In the genomic region with DNA sequence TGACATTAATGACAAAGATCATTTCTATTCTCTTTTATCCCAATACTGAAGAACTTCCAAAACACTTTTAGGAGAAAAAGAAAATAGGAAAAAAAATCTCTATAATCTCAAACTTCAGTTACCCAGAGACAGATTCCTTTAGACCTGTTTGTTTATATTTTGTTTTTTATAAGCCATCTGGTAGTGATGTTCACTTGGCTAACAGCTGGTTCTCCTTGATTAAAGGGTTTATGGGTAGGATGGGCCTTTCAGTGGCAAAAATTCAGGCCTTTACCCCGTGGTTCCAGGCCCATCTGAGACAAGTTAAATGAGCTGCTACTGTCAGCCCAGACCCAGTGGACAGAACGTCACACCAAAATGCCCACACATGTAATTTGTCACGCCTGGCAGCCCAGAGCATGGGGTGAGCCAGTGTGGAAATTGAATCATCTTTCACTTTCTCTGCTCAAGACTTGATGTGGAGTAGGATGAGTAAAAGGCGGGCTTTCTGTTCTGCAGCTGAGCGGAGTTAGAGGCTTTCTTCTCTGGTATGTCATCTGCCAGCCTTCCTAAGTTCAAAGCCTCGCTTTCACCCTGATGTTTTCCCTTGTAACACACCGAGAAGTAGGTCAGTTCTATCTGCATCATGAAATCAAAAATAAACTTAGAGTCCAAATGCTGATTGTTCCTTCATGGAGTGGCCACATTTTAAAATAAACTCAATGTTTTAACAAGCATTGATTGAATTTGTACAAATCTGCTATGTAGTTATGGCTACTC, we compare ENCODE assay signal across 1 cellular context.
TF ChIP-seq lines count a peak whose summit lies in the region.

No MANE protein-coding gene starts in this region.

TF ChIP-seq in GM12878, 131 proteins besides CTCF, POLR2A, EP300 and RAD21 (continued from another document and continues in another):
- TF ChIP-seq, protein P1, sequence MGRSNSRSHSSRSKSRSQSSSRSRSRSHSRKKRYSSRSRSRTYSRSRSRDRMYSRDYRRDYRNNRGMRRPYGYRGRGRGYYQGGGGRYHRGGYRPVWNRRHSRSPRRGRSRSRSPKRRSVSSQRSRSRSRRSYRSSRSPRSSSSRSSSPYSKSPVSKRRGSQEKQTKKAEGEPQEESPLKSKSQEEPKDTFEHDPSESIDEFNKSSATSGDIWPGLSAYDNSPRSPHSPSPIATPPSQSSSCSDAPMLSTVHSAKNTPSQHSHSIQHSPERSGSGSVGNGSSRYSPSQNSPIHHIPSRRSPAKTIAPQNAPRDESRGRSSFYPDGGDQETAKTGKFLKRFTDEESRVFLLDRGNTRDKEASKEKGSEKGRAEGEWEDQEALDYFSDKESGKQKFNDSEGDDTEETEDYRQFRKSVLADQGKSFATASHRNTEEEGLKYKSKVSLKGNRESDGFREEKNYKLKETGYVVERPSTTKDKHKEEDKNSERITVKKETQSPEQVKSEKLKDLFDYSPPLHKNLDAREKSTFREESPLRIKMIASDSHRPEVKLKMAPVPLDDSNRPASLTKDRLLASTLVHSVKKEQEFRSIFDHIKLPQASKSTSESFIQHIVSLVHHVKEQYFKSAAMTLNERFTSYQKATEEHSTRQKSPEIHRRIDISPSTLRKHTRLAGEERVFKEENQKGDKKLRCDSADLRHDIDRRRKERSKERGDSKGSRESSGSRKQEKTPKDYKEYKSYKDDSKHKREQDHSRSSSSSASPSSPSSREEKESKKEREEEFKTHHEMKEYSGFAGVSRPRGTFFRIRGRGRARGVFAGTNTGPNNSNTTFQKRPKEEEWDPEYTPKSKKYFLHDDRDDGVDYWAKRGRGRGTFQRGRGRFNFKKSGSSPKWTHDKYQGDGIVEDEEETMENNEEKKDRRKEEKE (IDR thresholded peaks at IDR 0.05) = no peak
- peak; percentile 61; the same call in 1 of the 2 replicates for TF ChIP-seq SMARCA5 (IDR thresholded peaks at IDR 0.05)
- TF ChIP-seq, protein P2, sequence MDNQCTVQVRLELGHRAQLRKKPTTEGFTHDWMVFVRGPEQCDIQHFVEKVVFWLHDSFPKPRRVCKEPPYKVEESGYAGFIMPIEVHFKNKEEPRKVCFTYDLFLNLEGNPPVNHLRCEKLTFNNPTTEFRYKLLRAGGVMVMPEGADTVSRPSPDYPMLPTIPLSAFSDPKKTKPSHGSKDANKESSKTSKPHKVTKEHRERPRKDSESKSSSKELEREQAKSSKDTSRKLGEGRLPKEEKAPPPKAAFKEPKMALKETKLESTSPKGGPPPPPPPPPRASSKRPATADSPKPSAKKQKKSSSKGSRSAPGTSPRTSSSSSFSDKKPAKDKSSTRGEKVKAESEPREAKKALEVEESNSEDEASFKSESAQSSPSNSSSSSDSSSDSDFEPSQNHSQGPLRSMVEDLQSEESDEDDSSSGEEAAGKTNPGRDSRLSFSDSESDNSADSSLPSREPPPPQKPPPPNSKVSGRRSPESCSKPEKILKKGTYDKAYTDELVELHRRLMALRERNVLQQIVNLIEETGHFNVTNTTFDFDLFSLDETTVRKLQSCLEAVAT (IDR thresholded peaks at IDR 0.05) = peak; percentile 54; the same call in 1 of the 2 replicates
- TF ChIP-seq NFIC (IDR thresholded peaks at IDR 0.05; ENCODE audit: low read depth, low read length) = peak; percentile 73
- peak; percentile 67; the same call in 1 of the 3 replicates for TF ChIP-seq POU2F2 (IDR thresholded peaks at IDR 0.05; ENCODE audit: borderline replicate concordance, low read depth, low read length)
- TF ChIP-seq ZBED1 (IDR thresholded peaks at IDR 0.05; ENCODE audit: borderline replicate concordance) = peak; percentile 66; the same call in 1 of the 2 replicates
- TF ChIP-seq, protein P3, sequence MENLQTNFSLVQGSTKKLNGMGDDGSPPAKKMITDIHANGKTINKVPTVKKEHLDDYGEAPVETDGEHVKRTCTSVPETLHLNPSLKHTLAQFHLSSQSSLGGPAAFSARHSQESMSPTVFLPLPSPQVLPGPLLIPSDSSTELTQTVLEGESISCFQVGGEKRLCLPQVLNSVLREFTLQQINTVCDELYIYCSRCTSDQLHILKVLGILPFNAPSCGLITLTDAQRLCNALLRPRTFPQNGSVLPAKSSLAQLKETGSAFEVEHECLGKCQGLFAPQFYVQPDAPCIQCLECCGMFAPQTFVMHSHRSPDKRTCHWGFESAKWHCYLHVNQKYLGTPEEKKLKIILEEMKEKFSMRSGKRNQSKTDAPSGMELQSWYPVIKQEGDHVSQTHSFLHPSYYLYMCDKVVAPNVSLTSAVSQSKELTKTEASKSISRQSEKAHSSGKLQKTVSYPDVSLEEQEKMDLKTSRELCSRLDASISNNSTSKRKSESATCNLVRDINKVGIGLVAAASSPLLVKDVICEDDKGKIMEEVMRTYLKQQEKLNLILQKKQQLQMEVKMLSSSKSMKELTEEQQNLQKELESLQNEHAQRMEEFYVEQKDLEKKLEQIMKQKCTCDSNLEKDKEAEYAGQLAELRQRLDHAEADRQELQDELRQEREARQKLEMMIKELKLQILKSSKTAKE (IDR thresholded peaks at IDR 0.05; ENCODE audit: low read depth, poor library complexity, severe bottlenecking) = peak; percentile 77
- TF ChIP-seq, protein P4, sequence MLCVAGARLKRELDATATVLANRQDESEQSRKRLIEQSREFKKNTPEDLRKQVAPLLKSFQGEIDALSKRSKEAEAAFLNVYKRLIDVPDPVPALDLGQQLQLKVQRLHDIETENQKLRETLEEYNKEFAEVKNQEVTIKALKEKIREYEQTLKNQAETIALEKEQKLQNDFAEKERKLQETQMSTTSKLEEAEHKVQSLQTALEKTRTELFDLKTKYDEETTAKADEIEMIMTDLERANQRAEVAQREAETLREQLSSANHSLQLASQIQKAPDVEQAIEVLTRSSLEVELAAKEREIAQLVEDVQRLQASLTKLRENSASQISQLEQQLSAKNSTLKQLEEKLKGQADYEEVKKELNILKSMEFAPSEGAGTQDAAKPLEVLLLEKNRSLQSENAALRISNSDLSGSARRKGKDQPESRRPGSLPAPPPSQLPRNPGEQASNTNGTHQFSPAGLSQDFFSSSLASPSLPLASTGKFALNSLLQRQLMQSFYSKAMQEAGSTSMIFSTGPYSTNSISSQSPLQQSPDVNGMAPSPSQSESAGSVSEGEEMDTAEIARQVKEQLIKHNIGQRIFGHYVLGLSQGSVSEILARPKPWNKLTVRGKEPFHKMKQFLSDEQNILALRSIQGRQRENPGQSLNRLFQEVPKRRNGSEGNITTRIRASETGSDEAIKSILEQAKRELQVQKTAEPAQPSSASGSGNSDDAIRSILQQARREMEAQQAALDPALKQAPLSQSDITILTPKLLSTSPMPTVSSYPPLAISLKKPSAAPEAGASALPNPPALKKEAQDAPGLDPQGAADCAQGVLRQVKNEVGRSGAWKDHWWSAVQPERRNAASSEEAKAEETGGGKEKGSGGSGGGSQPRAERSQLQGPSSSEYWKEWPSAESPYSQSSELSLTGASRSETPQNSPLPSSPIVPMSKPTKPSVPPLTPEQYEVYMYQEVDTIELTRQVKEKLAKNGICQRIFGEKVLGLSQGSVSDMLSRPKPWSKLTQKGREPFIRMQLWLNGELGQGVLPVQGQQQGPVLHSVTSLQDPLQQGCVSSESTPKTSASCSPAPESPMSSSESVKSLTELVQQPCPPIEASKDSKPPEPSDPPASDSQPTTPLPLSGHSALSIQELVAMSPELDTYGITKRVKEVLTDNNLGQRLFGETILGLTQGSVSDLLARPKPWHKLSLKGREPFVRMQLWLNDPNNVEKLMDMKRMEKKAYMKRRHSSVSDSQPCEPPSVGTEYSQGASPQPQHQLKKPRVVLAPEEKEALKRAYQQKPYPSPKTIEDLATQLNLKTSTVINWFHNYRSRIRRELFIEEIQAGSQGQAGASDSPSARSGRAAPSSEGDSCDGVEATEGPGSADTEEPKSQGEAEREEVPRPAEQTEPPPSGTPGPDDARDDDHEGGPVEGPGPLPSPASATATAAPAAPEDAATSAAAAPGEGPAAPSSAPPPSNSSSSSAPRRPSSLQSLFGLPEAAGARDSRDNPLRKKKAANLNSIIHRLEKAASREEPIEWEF (IDR thresholded peaks at IDR 0.05; ENCODE audit: insufficient replicate concordance, low read depth, low read length) = peak; percentile 34
- TF ChIP-seq, protein P5, sequence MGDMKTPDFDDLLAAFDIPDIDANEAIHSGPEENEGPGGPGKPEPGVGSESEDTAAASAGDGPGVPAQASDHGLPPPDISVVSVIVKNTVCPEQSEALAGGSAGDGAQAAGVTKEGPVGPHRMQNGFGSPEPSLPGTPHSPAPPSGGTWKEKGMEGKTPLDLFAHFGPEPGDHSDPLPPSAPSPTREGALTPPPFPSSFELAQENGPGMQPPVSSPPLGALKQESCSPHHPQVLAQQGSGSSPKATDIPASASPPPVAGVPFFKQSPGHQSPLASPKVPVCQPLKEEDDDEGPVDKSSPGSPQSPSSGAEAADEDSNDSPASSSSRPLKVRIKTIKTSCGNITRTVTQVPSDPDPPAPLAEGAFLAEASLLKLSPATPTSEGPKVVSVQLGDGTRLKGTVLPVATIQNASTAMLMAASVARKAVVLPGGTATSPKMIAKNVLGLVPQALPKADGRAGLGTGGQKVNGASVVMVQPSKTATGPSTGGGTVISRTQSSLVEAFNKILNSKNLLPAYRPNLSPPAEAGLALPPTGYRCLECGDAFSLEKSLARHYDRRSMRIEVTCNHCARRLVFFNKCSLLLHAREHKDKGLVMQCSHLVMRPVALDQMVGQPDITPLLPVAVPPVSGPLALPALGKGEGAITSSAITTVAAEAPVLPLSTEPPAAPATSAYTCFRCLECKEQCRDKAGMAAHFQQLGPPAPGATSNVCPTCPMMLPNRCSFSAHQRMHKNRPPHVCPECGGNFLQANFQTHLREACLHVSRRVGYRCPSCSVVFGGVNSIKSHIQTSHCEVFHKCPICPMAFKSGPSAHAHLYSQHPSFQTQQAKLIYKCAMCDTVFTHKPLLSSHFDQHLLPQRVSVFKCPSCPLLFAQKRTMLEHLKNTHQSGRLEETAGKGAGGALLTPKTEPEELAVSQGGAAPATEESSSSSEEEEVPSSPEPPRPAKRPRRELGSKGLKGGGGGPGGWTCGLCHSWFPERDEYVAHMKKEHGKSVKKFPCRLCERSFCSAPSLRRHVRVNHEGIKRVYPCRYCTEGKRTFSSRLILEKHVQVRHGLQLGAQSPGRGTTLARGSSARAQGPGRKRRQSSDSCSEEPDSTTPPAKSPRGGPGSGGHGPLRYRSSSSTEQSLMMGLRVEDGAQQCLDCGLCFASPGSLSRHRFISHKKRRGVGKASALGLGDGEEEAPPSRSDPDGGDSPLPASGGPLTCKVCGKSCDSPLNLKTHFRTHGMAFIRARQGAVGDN (IDR thresholded peaks at IDR 0.05) = no peak
- peak; percentile 71 for TF ChIP-seq EED (IDR thresholded peaks at IDR 0.05; ENCODE audit: low read depth)
- peak; percentile 82 for TF ChIP-seq RUNX3 (IDR thresholded peaks at IDR 0.05; ENCODE audit: low read length)
- peak; percentile 94 for TF ChIP-seq MTA2 (IDR thresholded peaks at IDR 0.05; ENCODE audit: low read depth)
- peak; percentile 65; the same call in 1 of the 2 replicates for TF ChIP-seq CREB1 (IDR thresholded peaks at IDR 0.05; ENCODE audit: low read depth)
- TF ChIP-seq WRNIP1 (IDR thresholded peaks at IDR 0.05; ENCODE audit: borderline replicate concordance, low read depth, low read length) = 0 out of 2 replicates have a peak, but pooled peaks have one; percentile 34
- no peak for TF ChIP-seq TAF1 (IDR thresholded peaks at IDR 0.05; ENCODE audit: borderline replicate concordance, low read depth, low read length)
- no peak for TF ChIP-seq RAD51 (IDR thresholded peaks at IDR 0.05)
- no peak for TF ChIP-seq SMC3 (IDR thresholded peaks at IDR 0.05; ENCODE audit: borderline replicate concordance, low read length)
- TF ChIP-seq RBBP5 (conservative IDR thresholded peaks at IDR 0.05) = no peak
- TF ChIP-seq LARP7 (IDR thresholded peaks at IDR 0.05) = no peak
- no peak for TF ChIP-seq PAX8 (IDR thresholded peaks at IDR 0.05)
- TF ChIP-seq IRF4 (IDR thresholded peaks at IDR 0.05; ENCODE audit: low read depth, low read length) = 0 out of 2 replicates have a peak, but pooled peaks have one; percentile 75
- TF ChIP-seq, protein P6, sequence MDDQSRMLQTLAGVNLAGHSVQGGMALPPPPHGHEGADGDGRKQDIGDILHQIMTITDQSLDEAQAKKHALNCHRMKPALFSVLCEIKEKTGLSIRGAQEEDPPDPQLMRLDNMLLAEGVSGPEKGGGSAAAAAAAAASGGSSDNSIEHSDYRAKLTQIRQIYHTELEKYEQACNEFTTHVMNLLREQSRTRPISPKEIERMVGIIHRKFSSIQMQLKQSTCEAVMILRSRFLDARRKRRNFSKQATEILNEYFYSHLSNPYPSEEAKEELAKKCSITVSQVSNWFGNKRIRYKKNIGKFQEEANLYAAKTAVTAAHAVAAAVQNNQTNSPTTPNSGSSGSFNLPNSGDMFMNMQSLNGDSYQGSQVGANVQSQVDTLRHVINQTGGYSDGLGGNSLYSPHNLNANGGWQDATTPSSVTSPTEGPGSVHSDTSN (IDR thresholded peaks at IDR 0.05; ENCODE audit: insufficient replicate concordance, low read depth, low read length) = peak; percentile 50
- peak; percentile 49; the same call in 1 of the 2 replicates for TF ChIP-seq TBL1XR1 (IDR thresholded peaks at IDR 0.05; ENCODE audit: low read depth, low read length)
- no peak for TF ChIP-seq ZNF384 (IDR thresholded peaks at IDR 0.05; ENCODE audit: borderline replicate concordance, low read depth, low read length)
- TF ChIP-seq, protein P7, sequence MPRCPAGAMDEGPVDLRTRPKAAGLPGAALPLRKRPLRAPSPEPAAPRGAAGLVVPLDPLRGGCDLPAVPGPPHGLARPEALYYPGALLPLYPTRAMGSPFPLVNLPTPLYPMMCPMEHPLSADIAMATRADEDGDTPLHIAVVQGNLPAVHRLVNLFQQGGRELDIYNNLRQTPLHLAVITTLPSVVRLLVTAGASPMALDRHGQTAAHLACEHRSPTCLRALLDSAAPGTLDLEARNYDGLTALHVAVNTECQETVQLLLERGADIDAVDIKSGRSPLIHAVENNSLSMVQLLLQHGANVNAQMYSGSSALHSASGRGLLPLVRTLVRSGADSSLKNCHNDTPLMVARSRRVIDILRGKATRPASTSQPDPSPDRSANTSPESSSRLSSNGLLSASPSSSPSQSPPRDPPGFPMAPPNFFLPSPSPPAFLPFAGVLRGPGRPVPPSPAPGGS (IDR thresholded peaks at IDR 0.05; ENCODE audit: borderline replicate concordance, insufficient read depth, low read depth, low read length, poor library complexity, severe bottlenecking) = peak; percentile 57
- TF ChIP-seq ETV6 (conservative IDR thresholded peaks at IDR 0.05 in 1 of 2, IDR thresholded peaks at IDR 0.05 in 1 of 2; ENCODE audit: borderline replicate concordance in 1 of 2, low read depth in 1 of 2) = peak in 1 of 2 experiments; percentile 41; a peak in 1 of 4 replicates
- TF ChIP-seq MEF2B (IDR thresholded peaks at IDR 0.05; ENCODE audit: partially characterized antibody, poor library complexity, severe bottlenecking) = peak; percentile 27
- TF ChIP-seq RELA (IDR thresholded peaks at IDR 0.05; ENCODE audit: borderline replicate concordance, partially characterized antibody) = peak; percentile 26
- peak; percentile 75 for TF ChIP-seq MTA3 (IDR thresholded peaks at IDR 0.05; ENCODE audit: borderline replicate concordance, low read length)
- no peak for TF ChIP-seq BMI1 (IDR thresholded peaks at IDR 0.05; ENCODE audit: borderline replicate concordance)
- TF ChIP-seq, protein P8, sequence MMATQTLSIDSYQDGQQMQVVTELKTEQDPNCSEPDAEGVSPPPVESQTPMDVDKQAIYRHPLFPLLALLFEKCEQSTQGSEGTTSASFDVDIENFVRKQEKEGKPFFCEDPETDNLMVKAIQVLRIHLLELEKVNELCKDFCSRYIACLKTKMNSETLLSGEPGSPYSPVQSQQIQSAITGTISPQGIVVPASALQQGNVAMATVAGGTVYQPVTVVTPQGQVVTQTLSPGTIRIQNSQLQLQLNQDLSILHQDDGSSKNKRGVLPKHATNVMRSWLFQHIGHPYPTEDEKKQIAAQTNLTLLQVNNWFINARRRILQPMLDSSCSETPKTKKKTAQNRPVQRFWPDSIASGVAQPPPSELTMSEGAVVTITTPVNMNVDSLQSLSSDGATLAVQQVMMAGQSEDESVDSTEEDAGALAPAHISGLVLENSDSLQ (IDR thresholded peaks at IDR 0.05) = peak; percentile 76
